ENCODE assay signal across 8 cellular contexts in genomic region chr11:46308632-46309419, GRCh38. TPM values are rescaled to one million over a fixed set of nuclear protein-coding genes. Genes with fewer than 3 reads are reported as not detected.
DNase-seq lines count a peak whose midpoint lies in the region; ATAC-seq and TF ChIP-seq lines count a peak whose summit lies in the region.

No MANE protein-coding gene starts in this region.

- no peak overlapping the region for H3K27ac Mint-ChIP-seq in activated CD4-positive, alpha-beta memory T cell treated with anti-CD3 and anti-CD28 coated beads, Interleukin-2, amount 10 ng/mL, durations not matched to agents 7 days and 5 days
- H3K27ac Mint-ChIP-seq in effector memory CD8-positive, alpha-beta T cell: no peak overlapping the region
- H3K27ac Mint-ChIP-seq in mesothelial cell of epicardium: no peak overlapping the region

- peak; percentile 90 for TF ChIP-seq CTCF in mesothelial cell of epicardium (IDR thresholded peaks at IDR 0.05; ENCODE audit: unreplicated experiment)

- POLR2A ChIA-PET in activated CD4-positive, alpha-beta memory T cell treated with anti-CD3 and anti-CD28 coated beads, Interleukin-2, amount 10 ng/mL, durations not matched to agents 7 days and 5 days (lab: Charles Lee): interaction anchor here (1.7 to 3.8 kb wide), 2 partner anchors 10 to 70 kb away, joined by 4 to 13 read pairs; no protein-coding TSS in a partner anchor

- DNase-seq in Daoy (ENCODE audit: low read depth) (peak; percentile 68), NCI-H748 treated with DMSO at 0.1 percent for 48 hours (lab: John Stamatoyannopoulos, UW) (peak; percentile 24), mesothelial cell of epicardium (ENCODE audit: low spot score in 2 of 2, unreplicated experiment in 2 of 2) (peak; percentile 47 to 80)
- DNase-seq in activated CD4-positive, alpha-beta memory T cell treated with anti-CD3 and anti-CD28 coated beads, Interleukin-2, amount 10 ng/mL, durations not matched to agents 7 days and 5 days: peak; percentile 75
- peak; percentile 44 to 57 (median 56) for DNase-seq in effector memory CD8-positive, alpha-beta T cell
- peak; percentile 41 for DNase-seq in stimulated activated CD8-positive, alpha-beta memory T cell treated with anti-CD3 and anti-CD28 coated beads, Interleukin-7, amount 100 ng/mL, for 24 hours (ENCODE audit: low read depth)

- no peaks in the 10 kb centered on the region for H3K36me3 Mint-ChIP-seq in activated CD4-positive, alpha-beta memory T cell treated with anti-CD3 and anti-CD28 coated beads, Interleukin-2, amount 10 ng/mL, durations not matched to agents 7 days and 5 days (ENCODE audit: low read depth)
- peaks cover 4% of the 10 kb centered on the region for H3K36me3 Mint-ChIP-seq in effector memory CD8-positive, alpha-beta T cell (ENCODE audit: insufficient read depth)
- no peaks in the 10 kb centered on the region for H3K36me3 Mint-ChIP-seq in mesothelial cell of epicardium

- ATAC-seq in HG02588 (IDR thresholded peaks at IDR 0.05; ENCODE audit: unreplicated experiment) (peak; percentile 62), GM19023 (IDR thresholded peaks at IDR 0.05; ENCODE audit: unreplicated experiment) (no peak)
- peak; percentile 78 for ATAC-seq in effector memory CD8-positive, alpha-beta T cell (replicated peaks)

- H3K27me3 Mint-ChIP-seq in activated CD4-positive, alpha-beta memory T cell treated with anti-CD3 and anti-CD28 coated beads, Interleukin-2, amount 10 ng/mL, durations not matched to agents 7 days and 5 days: no peaks in the 10 kb centered on the region
- H3K27me3 Mint-ChIP-seq in effector memory CD8-positive, alpha-beta T cell: peaks cover 7 to 27% of the 10 kb centered on the region in 2 donors
- no peaks in the 10 kb centered on the region for H3K27me3 Mint-ChIP-seq in mesothelial cell of epicardium (ENCODE audit: low read depth)

- H3K9me3 Mint-ChIP-seq in activated CD4-positive, alpha-beta memory T cell treated with anti-CD3 and anti-CD28 coated beads, Interleukin-2, amount 10 ng/mL, durations not matched to agents 7 days and 5 days: no peaks in the 10 kb centered on the region
- no peaks in the 10 kb centered on the region for H3K9me3 Mint-ChIP-seq in effector memory CD8-positive, alpha-beta T cell
- no peaks in the 10 kb centered on the region for H3K9me3 Mint-ChIP-seq in mesothelial cell of epicardium

- CTCF ChIA-PET in activated CD4-positive, alpha-beta memory T cell treated with anti-CD3 and anti-CD28 coated beads, Interleukin-2, amount 10 ng/mL, durations not matched to agents 7 days and 5 days (lab: Charles Lee): interaction anchor here (0.8 to 15.1 kb wide), 13 partner anchors 9 to 75 kb away, joined by 3 to 263 read pairs (median 5); no protein-coding TSS in a partner anchor

- H3K4me1 Mint-ChIP-seq in activated CD4-positive, alpha-beta memory T cell treated with anti-CD3 and anti-CD28 coated beads, Interleukin-2, amount 10 ng/mL, durations not matched to agents 7 days and 5 days: peaks cover 15% of the 10 kb centered on the region
- H3K4me1 Mint-ChIP-seq in effector memory CD8-positive, alpha-beta T cell (ENCODE audit: low read depth in 2 of 2): peaks cover 3 to 4% of the 10 kb centered on the region in 2 donors
- H3K4me1 Mint-ChIP-seq in mesothelial cell of epicardium: peaks cover 5% of the 10 kb centered on the region

- no peak overlapping the region for H3K4me3 Mint-ChIP-seq in activated CD4-positive, alpha-beta memory T cell treated with anti-CD3 and anti-CD28 coated beads, Interleukin-2, amount 10 ng/mL, durations not matched to agents 7 days and 5 days
- H3K4me3 Mint-ChIP-seq in effector memory CD8-positive, alpha-beta T cell: no peak overlapping the region
- no peak overlapping the region for H3K4me3 Mint-ChIP-seq in mesothelial cell of epicardium

RNA-seq across cellular contexts. Expression of gene CREB3L1, which starts 31.4 kb away (rescaled TPM):
- total RNA-seq in Daoy (2014; rRNA removed; shearing (Covaris generic)): 4.6 and 9.7 TPM in 2 replicates
- total RNA-seq in activated CD4-positive, alpha-beta memory T cell treated with anti-CD3 and anti-CD28 coated beads, Interleukin-2, amount 10 ng/mL, durations not matched to agents 7 days and 5 days: not detected
- 34.5 to 43.0 TPM (median 36.3 TPM) in 3 replicates for total RNA-seq in mesothelial cell of epicardium

RNA-seq across cellular contexts. Expression of gene DGKZ, which starts 38.4 kb away (rescaled TPM):
- 27.2 and 41.4 TPM in 2 replicates for total RNA-seq in Daoy (2014; rRNA removed; shearing (Covaris generic))
- 100 to 1,000 TPM; 141 to 143 TPM for total RNA-seq in activated CD4-positive, alpha-beta memory T cell treated with anti-CD3 and anti-CD28 coated beads, Interleukin-2, amount 10 ng/mL, durations not matched to agents 7 days and 5 days
- 46.3 to 50.6 TPM (median 46.5 TPM) in 3 replicates for total RNA-seq in mesothelial cell of epicardium

Comparison
In these comparisons a context has a peak if more than half of its experiments do, and no peak if none do; other contexts are left out.
1. DNase-seq: peak in every context shown above with its lines; median percentile 75 in activated CD4-positive, alpha-beta memory T cell treated with anti-CD3 and anti-CD28 coated beads, Interleukin-2, amount 10 ng/mL, durations not matched to agents 7 days and 5 days; 68 in Daoy; 64 in mesothelial cell of epicardium; 56 in effector memory CD8-positive, alpha-beta T cell; 41 in stimulated activated CD8-positive, alpha-beta memory T cell treated with anti-CD3 and anti-CD28 coated beads, Interleukin-7, amount 100 ng/mL, for 24 hours; 24 in NCI-H748 treated with DMSO at 0.1 percent for 48 hours.